8 cellular contexts compared by ENCODE assay signal in the genomic region with DNA sequence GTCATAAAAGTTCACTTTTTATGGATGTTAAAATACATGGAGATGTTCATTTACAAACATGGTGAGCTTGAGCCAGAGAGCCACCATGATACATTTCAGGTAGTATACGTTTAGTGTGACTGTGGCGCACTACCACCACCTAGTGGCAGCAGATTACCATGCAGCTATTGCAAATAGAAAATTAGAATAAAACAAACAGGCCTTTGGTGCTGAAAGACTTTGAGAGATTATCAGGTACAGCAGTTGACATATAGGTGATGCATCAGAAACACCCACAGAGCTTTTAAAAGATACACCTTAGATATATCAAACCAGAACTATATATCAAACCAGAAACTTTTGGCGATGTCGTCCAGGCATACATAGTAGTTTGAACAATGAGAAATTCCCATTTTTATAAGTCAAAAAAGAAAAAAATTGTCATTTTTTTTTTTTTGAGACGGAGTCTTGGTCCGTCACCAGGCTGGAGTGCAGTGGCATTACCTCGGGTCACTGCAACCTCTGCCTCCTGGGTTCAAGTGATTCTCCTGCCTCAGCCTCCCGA. TPM values are rescaled to one million over a fixed set of nuclear protein-coding genes. Genes with fewer than 3 reads are reported as not detected.
DNase-seq lines count a peak whose midpoint lies in the region; ATAC-seq and TF ChIP-seq lines count a peak whose summit lies in the region.

No MANE protein-coding gene starts in this region.

- DNase-seq in D341Med (ENCODE audit: low spot score) (peak; percentile 64), HCEC 1CT (peak; percentile 46), NCI-H2107 (lab: John Stamatoyannopoulos, UW) (peak; percentile 27), activated B cell treated with CpG ODN at 0.5 μM for 24 hours (peak; percentile 51), cardiac fibroblast (ENCODE audit: low read depth in 2 of 2) (peak; percentile 77 to 82), left colon (peak; percentile 43 to 82)
- peak; percentile 65 to 80 (median 73) for DNase-seq in stimulated activated CD4-positive, alpha-beta T cell treated with anti-CD3 and anti-CD28 coated beads, TNF-alpha, amount 100 ng/mL, for 24 hours (ENCODE audit: low read depth in 3 of 3)

- H3K4me3 Mint-ChIP-seq in activated B cell treated with CpG ODN at 0.5 μM for 24 hours = peak overlapping the region; percentile 17

- H3K36me3 Mint-ChIP-seq in activated B cell treated with CpG ODN at 0.5 μM for 24 hours (ENCODE audit: low read depth) = no peaks in the 10 kb centered on the region

- no peak overlapping the region for H3K27ac Mint-ChIP-seq in activated B cell treated with CpG ODN at 0.5 μM for 24 hours

- H3K4me1 Mint-ChIP-seq in activated B cell treated with CpG ODN at 0.5 μM for 24 hours = peaks cover 12% of the 10 kb centered on the region

- CTCF ChIA-PET in activated B cell treated with CpG ODN at 0.5 μM for 24 hours (lab: Charles Lee) = interaction anchor here (0.6 to 6.9 kb wide), 30 partner anchors 8 to 831 kb away, joined by 3 to 140 read pairs (median 4); a partner anchor contains a TSS

- POLR2A ChIA-PET in activated B cell treated with CpG ODN at 0.5 μM for 24 hours (lab: Charles Lee) = interaction anchor here (1.3 to 1.5 kb wide), 2 partner anchors 41 to 160 kb away, joined by 3 to 4 read pairs; a partner anchor contains a TSS

- ATAC-seq in activated B cell treated with CpG ODN at 0.5 μM for 24 hours (ENCODE audit: low read depth) (peak; percentile 95), left colon (peak; percentile 82), GM21576 (IDR thresholded peaks at IDR 0.05; ENCODE audit: unreplicated experiment) (no peak)

- no peaks in the 10 kb centered on the region for H3K9me3 Mint-ChIP-seq in activated B cell treated with CpG ODN at 0.5 μM for 24 hours

- peak; percentile 100 for TF ChIP-seq CTCF in activated B cell treated with CpG ODN at 0.5 μM for 24 hours (IDR thresholded peaks at IDR 0.05)
- peak; percentile 92 for TF ChIP-seq CTCF in cardiac fibroblast (IDR thresholded peaks at IDR 0.05; ENCODE audit: low read depth, low read length)

- no peak overlapping the region for H3K4me3 ChIP-seq in cardiac fibroblast (replicated peaks in 1 of 2; ENCODE audit: low read depth in 2 of 2, low read length in 2 of 2)

- H3K27me3 Mint-ChIP-seq in activated B cell treated with CpG ODN at 0.5 μM for 24 hours = no peaks in the 10 kb centered on the region

- intact Hi-C loops in activated B cell treated with CpG ODN at 0.5 μM for 24 hours (cut with micrococcal nuclease) (loop anchor here (1.0 to 5.0 kb wide), 7 partner anchors 14 to 832 kb away; a partner anchor contains a TSS), left colon (cut with DNase I, micrococcal nuclease) (no loop called here)

RNA-seq across cellular contexts. Expression of a gene that starts 42.0 kb away (rescaled TPM):
- 55.5 and 78.0 TPM in 2 replicates for total RNA-seq in activated B cell treated with CpG ODN at 0.5 μM for 24 hours
- 10 to 100 TPM; 29.2 to 31.7 TPM for total RNA-seq in left colon

Comparison
In these comparisons a context has a peak if more than half of its experiments do, and no peak if none do; other contexts are left out.
1. DNase-seq: peak in every context shown above with its lines; median percentile 80 in cardiac fibroblast; 73 in stimulated activated CD4-positive, alpha-beta T cell treated with anti-CD3 and anti-CD28 coated beads, TNF-alpha, amount 100 ng/mL, for 24 hours; 64 in D341Med; 62 in left colon; 51 in activated B cell treated with CpG ODN at 0.5 μM for 24 hours; 46 in HCEC 1CT; 27 in NCI-H2107.